8 cellular contexts compared by ENCODE assay signal in the genomic region with DNA sequence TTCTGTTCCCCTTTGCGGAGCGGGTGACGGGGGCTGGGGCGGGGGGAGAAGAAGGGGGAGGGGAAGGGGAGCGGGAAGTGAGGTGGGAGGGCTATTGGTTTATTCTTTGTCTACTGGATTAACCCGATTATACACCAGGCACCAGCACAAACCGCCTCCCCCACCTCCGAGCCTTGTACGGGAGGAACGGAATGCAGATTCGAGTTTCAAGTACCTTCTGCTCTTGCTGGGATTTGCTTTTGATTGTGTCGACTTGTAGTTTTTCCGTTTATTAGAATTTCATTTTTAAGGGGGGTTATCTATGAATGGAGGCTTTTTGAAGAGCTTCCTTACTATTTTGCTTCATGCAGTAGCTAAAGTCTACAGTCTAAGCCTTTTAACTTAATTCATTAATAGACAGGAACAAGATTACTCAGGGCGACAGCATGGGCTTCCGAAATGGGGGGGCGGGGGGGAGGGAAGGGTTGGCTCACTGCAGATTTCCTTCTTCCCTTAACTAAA. TPM values are rescaled to one million over a fixed set of nuclear protein-coding genes. Genes with fewer than 3 reads are reported as not detected.
A peak's percentile ranks its signal among the peaks of the same experiment; 100 is the strongest.
DNase-seq lines count a peak whose midpoint lies in the region; ATAC-seq, FAIRE-seq and TF ChIP-seq lines count a peak whose summit lies in the region.

No MANE protein-coding gene starts in this region.

- H3K4me3 Mint-ChIP-seq in stimulated activated memory B cell treated with anti-CD40 and anti-IgM and Interleukin-4, amounts not matched to agents 10 μg/mL and 1 μg/mL and 100 μg/mL, for 72 hours, result peak overlapping the region; percentile 60

- H3K4me1 Mint-ChIP-seq in stimulated activated memory B cell treated with anti-CD40 and anti-IgM and Interleukin-4, amounts not matched to agents 10 μg/mL and 1 μg/mL and 100 μg/mL, for 72 hours, result peaks cover 22% of the 10 kb centered on the region

- H3K4me1 ChIP-seq in mammary epithelial cell (ENCODE audit: insufficient read depth, low read length), result peaks cover 12% of the 10 kb centered on the region
- peaks cover 13% of the 10 kb centered on the region for H3K4me1 ChIP-seq in keratinocyte (ENCODE audit: control insufficient read depth, extremely low read depth, insufficient read depth, low read length)

- H3K27ac ChIP-seq in mammary epithelial cell (ENCODE audit: insufficient read depth, low read depth, low read length), result peak overlapping the region; percentile 75
- peak overlapping the region; percentile 85 for H3K27ac ChIP-seq in keratinocyte (ENCODE audit: control insufficient read depth, insufficient read depth, low read length)

- H3K27me3 ChIP-seq in mammary epithelial cell (ENCODE audit: insufficient read depth, low read length) (no peaks in the 10 kb centered on the region), keratinocyte (ENCODE audit: control insufficient read depth, extremely low read depth, insufficient read depth, low read length) (no peaks in the 10 kb centered on the region)

- WGBS in mammary epithelial cell (ENCODE audit: low coverage, missing lambda C conversion rate), result 0% methylated on average over 4 of the region's 16 CpGs

- H3K79me2 ChIP-seq in mammary epithelial cell (ENCODE audit: insufficient read depth, low read length), result peaks cover 42% of the 10 kb centered on the region
- peaks cover 40% of the 10 kb centered on the region for H3K79me2 ChIP-seq in keratinocyte (ENCODE audit: control insufficient read depth, insufficient read depth, low read length)

- H3K4me2 ChIP-seq in mammary epithelial cell (ENCODE audit: insufficient read depth, low read depth, low read length) (peak overlapping the region; percentile 82), keratinocyte (ENCODE audit: control insufficient read depth, extremely low read depth, insufficient read depth, low read depth, low read length) (peak overlapping the region; percentile 92)

- no peaks in the 10 kb centered on the region for H3K9me3 Mint-ChIP-seq in stimulated activated memory B cell treated with anti-CD40 and anti-IgM and Interleukin-4, amounts not matched to agents 10 μg/mL and 1 μg/mL and 100 μg/mL, for 72 hours

- H3K27me3 Mint-ChIP-seq in stimulated activated memory B cell treated with anti-CD40 and anti-IgM and Interleukin-4, amounts not matched to agents 10 μg/mL and 1 μg/mL and 100 μg/mL, for 72 hours, result peaks cover 8% of the 10 kb centered on the region

- peak overlapping the region; percentile 71 for H2AFZ ChIP-seq in mammary epithelial cell (ENCODE audit: low read depth, low read length)
- peak overlapping the region; percentile 43 for H2AFZ ChIP-seq in keratinocyte (ENCODE audit: control insufficient read depth, low read length)

- in situ Hi-C loops in mammary epithelial cell (cut with MboI; ENCODE audit: low sequenced_read_pairs in 2 of 2), result loop anchor here (25.0 kb wide), 2 partner anchors 305 to 655 kb away; no protein-coding TSS in a partner anchor

- H3K9me3 ChIP-seq in mammary epithelial cell (replicated peaks; ENCODE audit: insufficient read depth, low read length), result no peaks in the 10 kb centered on the region
- H3K9me3 ChIP-seq in keratinocyte (ENCODE audit: control insufficient read depth, low read depth, low read length), result no peaks in the 10 kb centered on the region

- H3K36me3 ChIP-seq in mammary epithelial cell (ENCODE audit: insufficient read depth, low read length), result peaks cover 2% of the 10 kb centered on the region
- H3K36me3 ChIP-seq in keratinocyte (ENCODE audit: control insufficient read depth in 2 of 2, extremely low read depth in 1 of 2, insufficient read depth in 2 of 2, low read length in 2 of 2), result peaks cover 4% of the 10 kb centered on the region in 2 experiments

- intact Hi-C loops in mammary epithelial cell (cut with micrococcal nuclease), result loop anchor here (1.0 to 5.0 kb wide), 11 partner anchors 19 to 920 kb away; no protein-coding TSS in a partner anchor

- H4K20me1 ChIP-seq in mammary epithelial cell (ENCODE audit: insufficient read depth, low read length) (no peaks in the 10 kb centered on the region), keratinocyte (ENCODE audit: control insufficient read depth, extremely low read depth, insufficient read depth, low read length) (no peaks in the 10 kb centered on the region)

- no peak for ATAC-seq in stimulated activated memory B cell treated with anti-CD40 and anti-IgM and Interleukin-4, amounts not matched to agents 10 μg/mL and 1 μg/mL and 100 μg/mL, for 72 hours
- ATAC-seq in GM18868 (IDR thresholded peaks at IDR 0.05; ENCODE audit: unreplicated experiment), result no peak
- no peak for ATAC-seq in GM21381 (IDR thresholded peaks at IDR 0.05; ENCODE audit: unreplicated experiment)

- H3K4me3 ChIP-seq in mammary epithelial cell (replicated peaks in 1 of 3; ENCODE audit: insufficient read depth in 1 of 3, low read depth in 2 of 3, low read length in 3 of 3) (peak overlapping the region; percentile 39 to 95 (median 90)), keratinocyte (ENCODE audit: control insufficient read depth in 2 of 3, extremely low read depth in 1 of 3, insufficient read depth in 2 of 3, low read depth in 1 of 3, low read length in 3 of 3) (peak overlapping the region; percentile 75 to 78 (median 78))

- dilution Hi-C loops in mammary epithelial cell (cut with HindIII; ENCODE audit: low sequenced_read_pairs) (no loop called here), keratinocyte (cut with MboI; ENCODE audit: extremely low pct_ligation_motif_present, low sequenced_read_pairs) (no loop called here)

- no peak for FAIRE-seq in keratinocyte (lab: Jason Lieb, UNC)

- H3K36me3 Mint-ChIP-seq in stimulated activated memory B cell treated with anti-CD40 and anti-IgM and Interleukin-4, amounts not matched to agents 10 μg/mL and 1 μg/mL and 100 μg/mL, for 72 hours, result no peaks in the 10 kb centered on the region

- no TSS peak for BruUV-seq in mammary epithelial cell (replicated peaks; lab: Mats Ljungman, UMichigan)

- TF ChIP-seq CTCF in mammary epithelial cell (conservative IDR thresholded peaks at IDR 0.05 in 1 of 2, IDR thresholded peaks at IDR 0.05 in 1 of 2; ENCODE audit: extremely low read depth in 1 of 2, insufficient read depth in 1 of 2, low read depth in 1 of 2, low read length in 2 of 2), result no peak
- no peak for TF ChIP-seq CTCF in keratinocyte (optimal IDR thresholded peaks at IDR 0.05 in 1 of 3, IDR thresholded peaks at IDR 0.05 in 1 of 3, conservative IDR thresholded peaks at IDR 0.05 in 1 of 3; ENCODE audit: extremely low read depth in 1 of 3, insufficient read depth in 2 of 3, low read length in 3 of 3)

- H3K9me1 ChIP-seq in keratinocyte (ENCODE audit: control insufficient read depth, extremely low read depth, insufficient read depth, low read length), result no peaks in the 10 kb centered on the region

- CTCF ChIA-PET in mammary epithelial cell (lab: Charles Lee; ENCODE audit: low non-redundant PET), result interaction anchor here (0.7 to 1.0 kb wide), 3 partner anchors 109 to 663 kb away, joined by 3 to 5 read pairs (median 3); no protein-coding TSS in a partner anchor

- no peak overlapping the region for H3K27ac Mint-ChIP-seq in stimulated activated memory B cell treated with anti-CD40 and anti-IgM and Interleukin-4, amounts not matched to agents 10 μg/mL and 1 μg/mL and 100 μg/mL, for 72 hours

- DNase-seq in NCI-H345 (lab: John Stamatoyannopoulos, UW), result peak; percentile 25
- DNase-seq in NCI-H345 treated with DMSO at 0.1 percent for 48 hours (lab: John Stamatoyannopoulos, UW; ENCODE audit: unreplicated experiment), result no peak
- DNase-seq in NCI-H526 treated with DMSO at 0.1 percent for 48 hours (lab: John Stamatoyannopoulos, UW), result peak; percentile 83
- no peak for DNase-seq in mammary epithelial cell
- no peak for DNase-seq in keratinocyte (ENCODE audit: low read depth, low spot score)

- H3K9ac ChIP-seq in mammary epithelial cell (ENCODE audit: insufficient read depth, low read length), result peak overlapping the region; percentile 62
- H3K9ac ChIP-seq in keratinocyte (ENCODE audit: control insufficient read depth, extremely low read depth, insufficient read depth, low read length), result peak overlapping the region; percentile 93

RNA-seq across cellular contexts. Expression of gene SPRY2, which starts 0.9 kb away (rescaled TPM):
- 10 to 100 TPM; 14.8 to 59.4 TPM for total RNA-seq in mammary epithelial cell
- 55.0 TPM for polyA plus RNA-seq in mammary epithelial cell
- polyA minus RNA-seq in mammary epithelial cell, result 64.8 TPM
- 15.3 to 40.6 TPM (median 28.4 TPM) in 3 replicates for polyA plus RNA-seq in keratinocyte
- polyA plus RNA-seq in keratinocyte (2011; ENCODE audit: low read depth), result 5.3 TPM
- polyA plus RNA-seq in keratinocyte (2011; cell fraction: cytosol; rRNA removed), result 22.0 and 26.3 TPM in 2 replicates
- polyA plus RNA-seq in keratinocyte (2011; cell fraction: nucleus; rRNA removed), result 33.7 and 34.9 TPM in 2 replicates
- 11.2 and 21.1 TPM in 2 replicates for polyA plus RNA-seq in keratinocyte (2012; ENCODE audit: low replicate concordance)
- 23.6 to 29.2 TPM (median 27.0 TPM) in 3 replicates for polyA minus RNA-seq in keratinocyte
- polyA minus RNA-seq in keratinocyte (2011; cell fraction: cytosol; rRNA and poly(A)+ RNA removed), result 14.8 TPM
- polyA minus RNA-seq in keratinocyte (2011; cell fraction: nucleus; rRNA and poly(A)+ RNA removed), result 14.0 and 22.3 TPM in 2 replicates

Comparison
In these comparisons a context has a peak if more than half of its experiments do, and no peak if none do; other contexts are left out.
1. DNase-seq: peak in NCI-H345 (single experiment) and NCI-H526 treated with DMSO at 0.1 percent for 48 hours (single experiment); none in NCI-H345 treated with DMSO at 0.1 percent for 48 hours (single experiment), mammary epithelial cell (single experiment) and keratinocyte (single experiment).